Comparison of ENCODE assay signal across 18 cellular contexts in the genomic region with DNA sequence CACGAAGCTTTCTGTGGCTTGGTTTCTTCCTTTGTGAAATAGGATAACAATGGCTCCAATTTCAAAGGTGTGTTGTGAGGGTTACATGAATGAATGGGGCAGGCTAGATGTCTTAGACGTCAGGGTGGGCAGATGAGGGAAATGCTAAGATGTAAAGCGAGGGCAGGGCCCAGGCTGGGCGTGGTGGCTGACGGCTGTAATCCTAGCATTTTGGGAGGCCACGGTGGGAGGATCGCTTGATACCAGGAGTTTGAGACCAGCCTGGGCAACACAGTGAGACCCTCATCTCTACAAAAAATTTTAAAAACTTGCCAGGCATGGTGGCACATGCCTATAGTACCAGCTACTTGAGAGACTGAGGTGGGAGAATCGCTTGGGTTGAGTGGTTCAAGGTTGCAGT.
DNase-seq lines count a peak whose midpoint lies in the region; ATAC-seq, FAIRE-seq and TF ChIP-seq lines count a peak whose summit lies in the region.
"Had no signal": no experiment of that assay in that cellular context is flagged by ENCODE, and none has a peak within 500 bp of the region (broad histone marks: within the 10 kb centered on the region; RNA-seq: fewer than 3 reads in every experiment).

No MANE protein-coding gene starts in this region.

- peak; percentile 67 for FAIRE-seq in urothelium cell line (lab: Jason Lieb, UNC)
- FAIRE-seq: D721Med, H1 had no signal

- peaks cover 13% of the 10 kb centered on the region for H3F3A ChIP-seq in neural progenitor cell (ENCODE audit: low read depth)

- CTCF ChIA-PET in activated CD8-positive, alpha-beta T cell treated with anti-CD3 and anti-CD28 coated beads for 36 hours (lab: Charles Lee), result no interaction called here

- H3K9ac ChIP-seq in neural progenitor cell, result no peak overlapping the region
- H3K9ac ChIP-seq: BLaER1 treated with 17β-estradiol and CSF1 and Interleukin-3, amounts not matched to agents 10 nM and 100 nM had no signal

- peak; percentile 32 for DNase-seq in right atrium auricular region (ENCODE audit: low spot score)
- no peak for DNase-seq in right cardiac atrium
- peak; percentile 23 for DNase-seq in islet precursor cell
- no peak for DNase-seq in neural progenitor cell (ENCODE audit: low spot score)
- DNase-seq in urothelium cell line (ENCODE audit: low spot score), result no peak
- DNase-seq in NCI-H2196 (lab: John Stamatoyannopoulos, UW; ENCODE audit: unreplicated experiment), result no peak
- DNase-seq in pons (ENCODE audit: low spot score), result no peak
- DNase-seq in activated CD8-positive, alpha-beta T cell treated with anti-CD3 and anti-CD28 coated beads for 36 hours, result no peak
- DNase-seq: 8988T, COR-L47, DMS79 treated with DMSO at 0.1 percent for 48 hours, GF-D8 had no signal

- H3K79me2 ChIP-seq in neural progenitor cell (ENCODE audit: low read depth), result no peaks in the 10 kb centered on the region

- no peak for TF ChIP-seq CTCF in right atrium auricular region (IDR thresholded peaks at IDR 0.05)
- TF ChIP-seq CTCF in neural progenitor cell (IDR thresholded peaks at IDR 0.05), result no peak
- TF ChIP-seq CTCF in activated CD8-positive, alpha-beta T cell treated with anti-CD3 and anti-CD28 coated beads for 36 hours (IDR thresholded peaks at IDR 0.05), result no peak

- intact Hi-C loops in right cardiac atrium (cut with DNase I), result no loop called here
- intact Hi-C loops in activated CD8-positive, alpha-beta T cell treated with anti-CD3 and anti-CD28 coated beads for 36 hours (cut with micrococcal nuclease), result no loop called here

- no peaks in the 10 kb centered on the region for H3K27me3 ChIP-seq in right atrium auricular region
- no peaks in the 10 kb centered on the region for H3K27me3 ChIP-seq in right cardiac atrium (ENCODE audit: control insufficient read depth, insufficient read depth)
- no peaks in the 10 kb centered on the region for H3K27me3 ChIP-seq in neural progenitor cell
- H3K27me3 ChIP-seq: BLaER1 treated with 17β-estradiol and CSF1 and Interleukin-3, amounts not matched to agents 10 nM and 100 nM had no signal

- H3K9me3 ChIP-seq in right atrium auricular region (no peaks in the 10 kb centered on the region), right cardiac atrium (ENCODE audit: control insufficient read depth, low read length) (no peaks in the 10 kb centered on the region), neural progenitor cell (ENCODE audit: low read depth) (no peaks in the 10 kb centered on the region)
- H3K9me3 ChIP-seq: HAP-1 had no signal

- POLR2A ChIA-PET in activated CD8-positive, alpha-beta T cell treated with anti-CD3 and anti-CD28 coated beads for 36 hours (lab: Charles Lee), result no interaction called here

- no peak overlapping the region for H3K4me3 Mint-ChIP-seq in neural progenitor cell
- H3K4me3 Mint-ChIP-seq in activated CD8-positive, alpha-beta T cell treated with anti-CD3 and anti-CD28 coated beads for 36 hours, result no peak overlapping the region
- H3K4me3 Mint-ChIP-seq: B cell; CD8-positive, alpha-beta T cell had no signal

- 87% methylated on average over 8 of the region's 8 CpGs for WGBS in right cardiac atrium

- peaks cover 33% of the 10 kb centered on the region for H3K36me3 Mint-ChIP-seq in neural progenitor cell
- H3K36me3 Mint-ChIP-seq in activated CD8-positive, alpha-beta T cell treated with anti-CD3 and anti-CD28 coated beads for 36 hours (ENCODE audit: low read depth), result no peaks in the 10 kb centered on the region
- H3K36me3 Mint-ChIP-seq: CD8-positive, alpha-beta T cell had no signal

- H4K20me1 ChIP-seq in neural progenitor cell (ENCODE audit: low read depth), result no peaks in the 10 kb centered on the region
- H4K20me1 ChIP-seq: BLaER1 treated with 17β-estradiol and CSF1 and Interleukin-3, amounts not matched to agents 10 nM and 100 nM had no signal

- H3K4me1 ChIP-seq in right atrium auricular region (no peaks in the 10 kb centered on the region), right cardiac atrium (ENCODE audit: control insufficient read depth, insufficient read depth, low read length) (no peaks in the 10 kb centered on the region), neural progenitor cell (peaks cover 17% of the 10 kb centered on the region)
- H3K4me1 ChIP-seq: HAP-1 had no signal

- ATAC-seq in right cardiac atrium, result no peak
- no peak for ATAC-seq in activated CD8-positive, alpha-beta T cell treated with anti-CD3 and anti-CD28 coated beads for 36 hours
- ATAC-seq: CD8-positive, alpha-beta T cell had no signal

- peaks cover 20% of the 10 kb centered on the region for H3K4me1 Mint-ChIP-seq in neural progenitor cell
- no peaks in the 10 kb centered on the region for H3K4me1 Mint-ChIP-seq in activated CD8-positive, alpha-beta T cell treated with anti-CD3 and anti-CD28 coated beads for 36 hours (ENCODE audit: low read depth)
- H3K4me1 Mint-ChIP-seq: B cell had no signal

- H3K27ac ChIP-seq in right atrium auricular region (no peak overlapping the region), right cardiac atrium (ENCODE audit: low read length) (no peak overlapping the region), neural progenitor cell (no peak overlapping the region)
- H3K27ac ChIP-seq: BLaER1 treated with 17β-estradiol and CSF1 and Interleukin-3, amounts not matched to agents 10 nM and 100 nM had no signal

- H3K4me3 ChIP-seq in right atrium auricular region (no peak overlapping the region), right cardiac atrium (ENCODE audit: low read length) (no peak overlapping the region), neural progenitor cell (no peak overlapping the region)
- H3K4me3 ChIP-seq: BLaER1 treated with 17β-estradiol and CSF1 and Interleukin-3, amounts not matched to agents 10 nM and 100 nM; HAP-1 had no signal

- peak overlapping the region; percentile 6 for H3K27ac Mint-ChIP-seq in neural progenitor cell
- no peak overlapping the region for H3K27ac Mint-ChIP-seq in activated CD8-positive, alpha-beta T cell treated with anti-CD3 and anti-CD28 coated beads for 36 hours
- H3K27ac Mint-ChIP-seq: B cell; CD8-positive, alpha-beta T cell had no signal

- peaks cover 11% of the 10 kb centered on the region for H3K9me3 Mint-ChIP-seq in neural progenitor cell
- no peaks in the 10 kb centered on the region for H3K9me3 Mint-ChIP-seq in activated CD8-positive, alpha-beta T cell treated with anti-CD3 and anti-CD28 coated beads for 36 hours
- H3K9me3 Mint-ChIP-seq: CD8-positive, alpha-beta T cell had no signal

- no peak overlapping the region for H2AFZ ChIP-seq in neural progenitor cell (replicated peaks)

- no peak overlapping the region for H3K4me2 ChIP-seq in neural progenitor cell
- H3K4me2 ChIP-seq: BLaER1 treated with 17β-estradiol and CSF1 and Interleukin-3, amounts not matched to agents 10 nM and 100 nM had no signal

- peaks cover 3% of the 10 kb centered on the region for H3K27me3 Mint-ChIP-seq in neural progenitor cell (ENCODE audit: insufficient read depth, low read depth)
- no peaks in the 10 kb centered on the region for H3K27me3 Mint-ChIP-seq in activated CD8-positive, alpha-beta T cell treated with anti-CD3 and anti-CD28 coated beads for 36 hours

- H3K36me3 ChIP-seq in right atrium auricular region (no peaks in the 10 kb centered on the region), neural progenitor cell (no peaks in the 10 kb centered on the region)
- H3K36me3 ChIP-seq: BLaER1 treated with 17β-estradiol and CSF1 and Interleukin-3, amounts not matched to agents 10 nM and 100 nM; HAP-1 had no signal

Comparison
In these comparisons a context has a peak if more than half of its experiments do, and no peak if none do; other contexts are left out.
1. DNase-seq: peak in right atrium auricular region (single experiment) and islet precursor cell (single experiment); none in right cardiac atrium (0 of 3), neural progenitor cell (single experiment), urothelium cell line (single experiment), NCI-H2196 (single experiment), pons (single experiment) and activated CD8-positive, alpha-beta T cell treated with anti-CD3 and anti-CD28 coated beads for 36 hours (single experiment).